Comparison of ENCODE assay signal across 10 cellular contexts in the genomic region with DNA sequence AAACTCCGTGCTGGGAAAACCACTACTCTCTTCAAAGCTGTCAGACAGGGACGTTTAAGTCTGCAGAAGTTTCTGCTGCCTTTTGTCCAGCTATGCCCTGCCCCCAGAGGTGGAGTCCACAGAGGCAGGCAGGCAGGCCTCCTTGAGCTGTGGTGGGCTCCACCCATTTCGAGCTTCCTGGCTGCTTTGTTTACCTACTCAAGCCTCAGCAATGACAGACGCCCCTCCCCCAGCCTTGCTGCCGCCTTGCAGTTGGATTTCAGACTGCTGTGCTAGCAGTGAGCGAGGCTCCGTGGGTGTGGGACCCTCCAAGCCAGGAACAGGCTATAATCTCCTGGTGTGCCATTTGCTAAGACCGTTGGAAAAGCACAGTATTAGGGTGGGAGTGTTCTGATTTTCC. TPM values are rescaled to one million over a fixed set of nuclear protein-coding genes. Genes with fewer than 3 reads are reported as not detected.
DNase-seq lines count a peak whose midpoint lies in the region; ATAC-seq and TF ChIP-seq lines count a peak whose summit lies in the region.
"Not testable (repeated sequence)": the region's sequence is repeated elsewhere in the genome, so short reads cannot be mapped to it uniquely, and the experiment has no call there.
"Had no signal": no experiment of that assay in that cellular context is flagged by ENCODE, and none has a peak within 500 bp of the region (broad histone marks: within the 10 kb centered on the region; RNA-seq: fewer than 3 reads in every experiment).

No MANE protein-coding gene starts in this region.

- H3K27ac ChIP-seq in CD4-positive, alpha-beta T cell (ENCODE audit: low read depth, low read length) = not testable (repeated sequence)

- not testable (repeated sequence) for TF ChIP-seq CTCF in CD4-positive, alpha-beta T cell (IDR thresholded peaks at IDR 0.05)

- intact Hi-C loops in CD4-positive, alpha-beta T cell (cut with DNase I, micrococcal nuclease) = not testable (repeated sequence)

- POLR2A ChIA-PET in CD4-positive, alpha-beta T cell (lab: Charles Lee); activated CD8-positive, alpha-beta T cell treated with anti-CD3 and anti-CD28 coated beads, Interleukin-2, amount 10 ng/mL, durations not matched to agents 7 days and 5 days (lab: Charles Lee): not testable (repeated sequence)

- not testable (repeated sequence) for ATAC-seq in CD4-positive, alpha-beta T cell (ENCODE audit: poor library complexity); T-helper 17 cell; activated CD8-positive, alpha-beta T cell treated with anti-CD3 and anti-CD28 coated beads, Interleukin-2, amount 10 ng/mL, durations not matched to agents 7 days and 5 days; stimulated activated memory B cell treated with anti-CD40 and anti-IgM and Interleukin-4, amounts not matched to agents 10 μg/mL and 1 μg/mL and 100 μg/mL, for 72 hours

- peak in 7 of 10 experiments; percentile 19 to 42 (median 25) for DNase-seq in CD4-positive, alpha-beta T cell
- DNase-seq in HAP-1 (ENCODE audit: low spot score in 2 of 2) (peak in 1 of 2 experiments; percentile 76), NCI-H69 (lab: John Stamatoyannopoulos, UW) (peak; percentile 4), immature natural killer cell (peak; percentile 16 to 42 (median 22))
- DNase-seq in T-helper 17 cell = not testable (repeated sequence)
- DNase-seq in activated CD8-positive, alpha-beta T cell treated with anti-CD3 and anti-CD28 coated beads, Interleukin-2, amount 10 ng/mL, durations not matched to agents 7 days and 5 days = peak; percentile 47
- DNase-seq in activated naive CD4-positive, alpha-beta T cell treated with Interleukin-2 at 50 U/mL for 16 hours = peak; percentile 16

- in situ Hi-C loops in HAP-1 (cut with MboI; ENCODE audit: low sequenced_read_pairs) = not testable (repeated sequence)

- peak overlapping the region; percentile 42 for H3K4me3 Mint-ChIP-seq in CD4-positive, alpha-beta T cell
- peak overlapping the region; percentile 34 for H3K4me3 Mint-ChIP-seq in T-helper 17 cell
- H3K4me3 Mint-ChIP-seq in activated CD8-positive, alpha-beta T cell treated with anti-CD3 and anti-CD28 coated beads, Interleukin-2, amount 10 ng/mL, durations not matched to agents 7 days and 5 days = not testable (repeated sequence)
- H3K4me3 Mint-ChIP-seq in immature natural killer cell = peak overlapping the region; percentile 33 to 58 (median 40)
- peak overlapping the region; percentile 29 for H3K4me3 Mint-ChIP-seq in stimulated activated memory B cell treated with anti-CD40 and anti-IgM and Interleukin-4, amounts not matched to agents 10 μg/mL and 1 μg/mL and 100 μg/mL, for 72 hours

- peak overlapping the region; percentile 9 for H3K27ac Mint-ChIP-seq in CD4-positive, alpha-beta T cell
- H3K27ac Mint-ChIP-seq in T-helper 17 cell; activated CD8-positive, alpha-beta T cell treated with anti-CD3 and anti-CD28 coated beads, Interleukin-2, amount 10 ng/mL, durations not matched to agents 7 days and 5 days; stimulated activated memory B cell treated with anti-CD40 and anti-IgM and Interleukin-4, amounts not matched to agents 10 μg/mL and 1 μg/mL and 100 μg/mL, for 72 hours: not testable (repeated sequence)
- peak overlapping the region in 4 of 6 donors; percentile 28 to 83 (median 72) for H3K27ac Mint-ChIP-seq in immature natural killer cell

- H3K27me3 ChIP-seq in CD4-positive, alpha-beta T cell (ENCODE audit: control insufficient read depth, insufficient read depth, low read length); HAP-1 (ENCODE audit: low read depth): not testable (repeated sequence)

- H3K36me3 Mint-ChIP-seq in CD4-positive, alpha-beta T cell (ENCODE audit: low read depth) = peaks cover 17% of the 10 kb centered on the region
- H3K36me3 Mint-ChIP-seq in T-helper 17 cell (ENCODE audit: low read depth); activated CD8-positive, alpha-beta T cell treated with anti-CD3 and anti-CD28 coated beads, Interleukin-2, amount 10 ng/mL, durations not matched to agents 7 days and 5 days (ENCODE audit: low read depth); immature natural killer cell; stimulated activated memory B cell treated with anti-CD40 and anti-IgM and Interleukin-4, amounts not matched to agents 10 μg/mL and 1 μg/mL and 100 μg/mL, for 72 hours: not testable (repeated sequence)

- H3K4me1 Mint-ChIP-seq in CD4-positive, alpha-beta T cell (ENCODE audit: low read depth) = peaks cover 29% of the 10 kb centered on the region
- H3K4me1 Mint-ChIP-seq in T-helper 17 cell; activated CD8-positive, alpha-beta T cell treated with anti-CD3 and anti-CD28 coated beads, Interleukin-2, amount 10 ng/mL, durations not matched to agents 7 days and 5 days (ENCODE audit: low read depth); stimulated activated memory B cell treated with anti-CD40 and anti-IgM and Interleukin-4, amounts not matched to agents 10 μg/mL and 1 μg/mL and 100 μg/mL, for 72 hours: not testable (repeated sequence)
- H3K4me1 Mint-ChIP-seq in immature natural killer cell = peaks cover 22 to 26% of the 10 kb centered on the region in 2 donors

- H3K9me3 ChIP-seq in CD4-positive, alpha-beta T cell (ENCODE audit: control insufficient read depth, low read length); HAP-1; T-helper 17 cell (ENCODE audit: control insufficient read depth, low read length, poor library complexity, severe bottlenecking): not testable (repeated sequence)

- not testable (repeated sequence) for H3K4me1 ChIP-seq in HAP-1

- CTCF ChIA-PET in CD4-positive, alpha-beta T cell (lab: Charles Lee) = not testable (repeated sequence)
- CTCF ChIA-PET in activated CD8-positive, alpha-beta T cell treated with anti-CD3 and anti-CD28 coated beads, Interleukin-2, amount 10 ng/mL, durations not matched to agents 7 days and 5 days (lab: Charles Lee) = interaction anchor here (1.3 kb wide), 1 partner anchor 414 kb away, joined by 3 read pairs; no protein-coding TSS in a partner anchor

- not testable (repeated sequence) for H3K27me3 Mint-ChIP-seq in CD4-positive, alpha-beta T cell; T-helper 17 cell; immature natural killer cell (ENCODE audit: low read depth in 3 of 3); stimulated activated memory B cell treated with anti-CD40 and anti-IgM and Interleukin-4, amounts not matched to agents 10 μg/mL and 1 μg/mL and 100 μg/mL, for 72 hours
- H3K27me3 Mint-ChIP-seq in activated CD8-positive, alpha-beta T cell treated with anti-CD3 and anti-CD28 coated beads, Interleukin-2, amount 10 ng/mL, durations not matched to agents 7 days and 5 days (ENCODE audit: low read depth) = peaks cover 18% of the 10 kb centered on the region

- peak overlapping the region; percentile 3; the same call in 1 of the 2 replicates for H3K4me3 ChIP-seq in HAP-1

- H3K36me3 ChIP-seq in HAP-1 (replicated peaks) = not testable (repeated sequence)

- not testable (repeated sequence) for H3K9me3 Mint-ChIP-seq in CD4-positive, alpha-beta T cell; activated CD8-positive, alpha-beta T cell treated with anti-CD3 and anti-CD28 coated beads, Interleukin-2, amount 10 ng/mL, durations not matched to agents 7 days and 5 days (ENCODE audit: insufficient read depth); immature natural killer cell; stimulated activated memory B cell treated with anti-CD40 and anti-IgM and Interleukin-4, amounts not matched to agents 10 μg/mL and 1 μg/mL and 100 μg/mL, for 72 hours

RNA-seq across cellular contexts. Expression of gene TMEM247, which starts 1.9 kb away (rescaled TPM):
- not detected for total RNA-seq in CD4-positive, alpha-beta T cell
- not detected for total RNA-seq in T-helper 17 cell
- not detected for total RNA-seq in activated CD8-positive, alpha-beta T cell treated with anti-CD3 and anti-CD28 coated beads, Interleukin-2, amount 10 ng/mL, durations not matched to agents 7 days and 5 days
- not detected for polyA plus RNA-seq in immature natural killer cell
- total RNA-seq: A172, Right ventricle myocardium superior had no signal
